Comparison of ENCODE assay signal across 19 cellular contexts in genomic region chr14:103448097-103448496, GRCh38.
DNase-seq lines count a peak whose midpoint lies in the region; ATAC-seq, FAIRE-seq and TF ChIP-seq lines count a peak whose summit lies in the region.
"Had no signal": no experiment of that assay in that cellular context is flagged by ENCODE, and none has a peak within 500 bp of the region (broad histone marks: within the 10 kb centered on the region; RNA-seq: fewer than 3 reads in every experiment).

No MANE protein-coding gene starts in this region.

- ATAC-seq in K562 (peak; percentile 41; the same call in 2 of the 3 replicates), left lung (peak; percentile 49), GM21737 (IDR thresholded peaks at IDR 0.05; ENCODE audit: unreplicated experiment) (no peak)
- no peak for ATAC-seq in activated CD4-positive, CD25-positive, alpha-beta regulatory T cell treated with anti-CD3 and anti-CD28 coated beads, Interleukin-2, amount 50 U/mL, for 24 hours
- ATAC-seq: activated naive CD8-positive, alpha-beta T cell treated with anti-CD3 and anti-CD28 coated beads, Interleukin-2, amount 50 U/mL, for 24 hours had no signal

- no peak overlapping the region for H2BK120ac ChIP-seq in mesendoderm (ENCODE audit: low read depth, low read length)

- no peak for FAIRE-seq in K562 (lab: Jason Lieb, UNC)
- FAIRE-seq: H1 had no signal

- H2AFZ ChIP-seq in K562 (ENCODE audit: low read depth, low read length): no peak overlapping the region

- no peak overlapping the region for H2BK5ac ChIP-seq in mesendoderm (ENCODE audit: low read length)

- TF ChIP-seq POLR2A in K562 (conservative IDR thresholded peaks at IDR 0.05): no peak

- WGBS in K562 (ENCODE audit: insufficient coverage, low coverage, missing lambda C conversion rate): 41% methylated on average over 1 of the region's 2 CpGs
- WGBS in mesendoderm (ENCODE audit: extremely low coverage, insufficient coverage, low lambda C conversion rate): no CpG with 5 or more reads among the region's 2 CpGs

- no peak for TF ChIP-seq EP300 in K562 (IDR thresholded peaks at IDR 0.05; ENCODE audit: low read length)

- no peak for TF ChIP-seq RAD21 in K562 (CRISPR knock-in tag; conservative IDR thresholded peaks at IDR 0.05 in 1 of 2, IDR thresholded peaks at IDR 0.05 in 1 of 2)

- H3K4me2 ChIP-seq in BLaER1: peak overlapping the region; percentile 35
- no peak overlapping the region for H3K4me2 ChIP-seq in K562 (ENCODE audit: insufficient read depth, low read length)
- H3K4me2 ChIP-seq in mesendoderm (ENCODE audit: low read length): no peak overlapping the region

- intact Hi-C loops in K562 (cut with micrococcal nuclease) (no loop called here), left lung (cut with DNase I) (no loop called here)

- H4K20me1 ChIP-seq in BLaER1 (peaks cover 81% of the 10 kb centered on the region), K562 (replicated peaks; ENCODE audit: control insufficient read depth, insufficient read depth, low read length) (no peaks in the 10 kb centered on the region; the same call in 1 of the 2 replicates)

- H3K9me3 ChIP-seq in BLaER1 (no peaks in the 10 kb centered on the region), K562 (replicated peaks; ENCODE audit: control insufficient read depth, insufficient read depth, low read depth, low read length) (no peaks in the 10 kb centered on the region), left lung (no peaks in the 10 kb centered on the region)
- H3K9me3 ChIP-seq: Caco-2, esophagus muscularis mucosa, sigmoid colon, tibial artery had no signal

- no peak overlapping the region for H3K4ac ChIP-seq in mesendoderm (ENCODE audit: low read depth, low read length)

- TF ChIP-seq CTCF in K562 (IDR thresholded peaks at IDR 0.05 in 2 of 3, conservative IDR thresholded peaks at IDR 0.05 in 1 of 3; ENCODE audit: insufficient read depth in 2 of 3, low read depth in 1 of 3, low read length in 3 of 3): no peak
- TF ChIP-seq CTCF in left lung (IDR thresholded peaks at IDR 0.05): no peak

- no peak overlapping the region for H3K18ac ChIP-seq in mesendoderm (ENCODE audit: low read length)

- no peak overlapping the region for H4K8ac ChIP-seq in mesendoderm (ENCODE audit: low read depth, low read length)

- no peak overlapping the region for H2AK5ac ChIP-seq in mesendoderm (ENCODE audit: low read length)

- POLR2A ChIA-PET in K562 (lab: Yijun Ruan, JAX): no interaction called here

- H2BK15ac ChIP-seq in mesendoderm (replicated peaks; ENCODE audit: low read depth): no peak overlapping the region

- no peak overlapping the region for H3K23ac ChIP-seq in mesendoderm (ENCODE audit: low read length)

- H3K79me2 ChIP-seq in K562 (ENCODE audit: control insufficient read depth, insufficient read depth, low read length) (peaks cover 69% of the 10 kb centered on the region), mesendoderm (ENCODE audit: control insufficient read depth, insufficient read depth, low read length) (peaks cover 11% of the 10 kb centered on the region)

- no peak overlapping the region for H4K5ac ChIP-seq in mesendoderm (ENCODE audit: low read length)

- no peaks in the 10 kb centered on the region for H3K27me3 ChIP-seq in BLaER1
- no peaks in the 10 kb centered on the region for H3K27me3 ChIP-seq in K562 (ENCODE audit: control insufficient read depth in 2 of 2, insufficient read depth in 2 of 2, low read length in 2 of 2)
- H3K27me3 ChIP-seq in left lung: no peaks in the 10 kb centered on the region
- no peaks in the 10 kb centered on the region for H3K27me3 ChIP-seq in mesendoderm (ENCODE audit: insufficient read depth, low read length, poor library complexity)
- H3K27me3 ChIP-seq: dorsolateral prefrontal cortex, esophagus muscularis mucosa, sigmoid colon, tibial artery had no signal

- no peak overlapping the region for H3K9ac ChIP-seq in BLaER1
- H3K9ac ChIP-seq in K562 (ENCODE audit: insufficient read depth in 1 of 2, low read depth in 2 of 2, low read length in 2 of 2): no peak overlapping the region
- H3K9ac ChIP-seq in mesendoderm (ENCODE audit: low read length): no peak overlapping the region

- peaks cover 33% of the 10 kb centered on the region for H3K36me3 ChIP-seq in BLaER1
- H3K36me3 ChIP-seq in K562 (ENCODE audit: control insufficient read depth, insufficient read depth, low read length): peaks cover 14% of the 10 kb centered on the region; the same call in 2 of the 3 replicates
- H3K36me3 ChIP-seq in left lung: peaks cover 0 to 12% of the 10 kb centered on the region in 2 donors
- H3K36me3 ChIP-seq in mesendoderm (ENCODE audit: control insufficient read depth, insufficient read depth, low read length): no peaks in the 10 kb centered on the region
- H3K36me3 ChIP-seq: sigmoid colon, tibial artery had no signal

- H3K4me3 ChIP-seq in BLaER1 (no peak overlapping the region), K562 (no peak overlapping the region), left lung (no peak overlapping the region), mesendoderm (ENCODE audit: low read length) (no peak overlapping the region)
- H3K4me3 ChIP-seq: dorsolateral prefrontal cortex, esophagus muscularis mucosa, sigmoid colon, tibial artery had no signal

- no peaks in the 10 kb centered on the region for H3K79me1 ChIP-seq in mesendoderm (ENCODE audit: low read length)

- H3K27ac ChIP-seq in BLaER1 (no peak overlapping the region), K562 (ENCODE audit: extremely low read depth, low read depth, low read length) (no peak overlapping the region), left lung (no peak overlapping the region), mesendoderm (ENCODE audit: low read depth, low read length) (no peak overlapping the region)
- H3K27ac ChIP-seq: esophagus muscularis mucosa, sigmoid colon, tibial artery had no signal

- CTCF ChIA-PET in K562 (lab: Yijun Ruan, JAX; ENCODE audit: low intra/inter-chr PET ratio): no interaction called here

- in situ Hi-C loops in K562 (cut with MboI): no loop called here

- peaks cover 21% of the 10 kb centered on the region for H3K4me1 ChIP-seq in BLaER1
- H3K4me1 ChIP-seq in K562 (replicated peaks in 1 of 2; ENCODE audit: control insufficient read depth in 2 of 2, insufficient read depth in 2 of 2, low read length in 2 of 2): peaks cover 16 to 32% of the 10 kb centered on the region in 2 experiments; a peak in 4 of 5 replicates
- peaks cover 0 to 31% of the 10 kb centered on the region in 2 donors for H3K4me1 ChIP-seq in left lung
- H3K4me1 ChIP-seq in mesendoderm (ENCODE audit: control insufficient read depth, low read depth, low read length): peaks cover 11% of the 10 kb centered on the region

- no peaks in the 10 kb centered on the region for H3K9me1 ChIP-seq in K562 (ENCODE audit: control insufficient read depth, insufficient read depth, low read length)

- H3K56ac ChIP-seq in mesendoderm (ENCODE audit: low read length): no peak overlapping the region

- no TSS peak for BruUV-seq in K562 (replicated peaks; lab: Mats Ljungman, UMichigan)

- DNase-seq in ELR (ENCODE audit: low read depth) (peak; percentile 55), K562 (ENCODE audit: extremely low read depth in 1 of 4, low spot score in 3 of 4) (peak in 3 of 4 experiments; percentile 13 to 20 (median 18)), left lung (no peak), mesendoderm (no peak)
- DNase-seq: activated CD4-positive, CD25-positive, alpha-beta regulatory T cell treated with anti-CD3 and anti-CD28 coated beads, Interleukin-2, amount 50 U/mL, for 72 hours; activated naive CD8-positive, alpha-beta T cell treated with anti-CD3 and anti-CD28 coated beads, Interleukin-2, amount 50 U/mL, for 24 hours; Caco-2; dorsolateral prefrontal cortex; NCI-H1436; NCI-H526 treated with DMSO at 0.1 percent for 48 hours; occipital lobe; sigmoid colon; stimulated activated naive CD4-positive, alpha-beta T cell treated with Interleukin-2 at 50 U/mL for 16 hours; tibial artery had no signal

TF ChIP-seq in K562, 482 proteins besides CTCF, POLR2A, EP300 and RAD21 (continues in another document):
- TF ChIP-seq TFAP4 (CRISPR knock-in tag; IDR thresholded peaks at IDR 0.05; ENCODE audit: borderline replicate concordance): no peak
- TF ChIP-seq MITF (IDR thresholded peaks at IDR 0.05): no peak
- no peak for TF ChIP-seq ZNF124 (CRISPR knock-in tag; IDR thresholded peaks at IDR 0.05)
- TF ChIP-seq L3MBTL2 (IDR thresholded peaks at IDR 0.05): no peak
- 0 out of 2 replicates have a peak, but pooled peaks have one; percentile 32 for TF ChIP-seq FOSL1 (tag; conservative IDR thresholded peaks at IDR 0.05)
- peak; percentile 41 for TF ChIP-seq ATF3 (IDR thresholded peaks at IDR 0.05)
- no peak for TF ChIP-seq ATF3 (CRISPR knock-in tag; conservative IDR thresholded peaks at IDR 0.05)

Comparison
In these comparisons a context has a peak if more than half of its experiments do, and no peak if none do; other contexts are left out.
1. DNase-seq: peak in ELR (single experiment) and K562 (3 of 4); none in left lung (0 of 2) and mesendoderm (single experiment).
2. ATAC-seq: peak in K562 (single experiment) and left lung (single experiment); none in activated CD4-positive, CD25-positive, alpha-beta regulatory T cell treated with anti-CD3 and anti-CD28 coated beads, Interleukin-2, amount 50 U/mL, for 24 hours (0 of 2) and GM21737 (single experiment).